2 cellular contexts compared by ENCODE assay signal in the genomic region with DNA sequence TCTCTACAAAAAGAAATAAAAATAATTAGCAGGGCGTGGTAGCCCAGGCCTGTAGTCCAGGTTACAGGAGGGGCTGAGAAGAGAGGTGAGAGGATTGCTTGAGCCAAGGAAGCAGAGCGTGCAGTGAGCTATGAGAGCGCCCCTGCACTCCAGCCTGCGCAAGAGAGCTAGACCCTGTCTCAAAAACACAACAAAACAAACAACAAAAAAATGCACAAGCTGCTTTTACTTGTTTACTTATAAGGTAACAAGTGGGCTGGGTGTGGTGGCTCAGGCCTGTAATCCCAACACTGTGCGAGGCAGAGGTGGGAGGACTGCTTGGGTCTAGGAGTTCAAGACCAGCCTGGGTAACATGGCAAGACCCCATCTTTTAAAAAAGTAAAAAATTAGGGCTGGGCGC.
TF ChIP-seq lines count a peak whose summit lies in the region.

No MANE protein-coding gene starts in this region.

TF ChIP-seq in IMR-90, 13 proteins besides CTCF, POLR2A, EP300 and RAD21:
- TF ChIP-seq SMC3 (IDR thresholded peaks at IDR 0.05; ENCODE audit: low read depth, low read length) (no peak), RCOR1 (IDR thresholded peaks at IDR 0.05; ENCODE audit: insufficient replicate concordance, low read length) (no peak), CEBPB (IDR thresholded peaks at IDR 0.05; ENCODE audit: low read depth, low read length) (no peak), MAZ (IDR thresholded peaks at IDR 0.05; ENCODE audit: borderline replicate concordance, low read depth, low read length) (no peak), MAFK (IDR thresholded peaks at IDR 0.05; ENCODE audit: low read depth, low read length) (no peak), RFX5 (IDR thresholded peaks at IDR 0.05; ENCODE audit: low read depth, low read length) (no peak), FOS (IDR thresholded peaks at IDR 0.05; ENCODE audit: low read depth, low read length) (no peak), MXI1 (IDR thresholded peaks at IDR 0.05; ENCODE audit: borderline replicate concordance, low read depth, low read length) (no peak), NFE2L2 (IDR thresholded peaks at IDR 0.05; ENCODE audit: low read depth, low read length) (no peak), CHD1 (IDR thresholded peaks at IDR 0.05; ENCODE audit: low read depth, low read length) (no peak), BHLHE40 (IDR thresholded peaks at IDR 0.05; ENCODE audit: low read depth, low read length) (no peak)
- TF ChIP-seq, protein P1, sequence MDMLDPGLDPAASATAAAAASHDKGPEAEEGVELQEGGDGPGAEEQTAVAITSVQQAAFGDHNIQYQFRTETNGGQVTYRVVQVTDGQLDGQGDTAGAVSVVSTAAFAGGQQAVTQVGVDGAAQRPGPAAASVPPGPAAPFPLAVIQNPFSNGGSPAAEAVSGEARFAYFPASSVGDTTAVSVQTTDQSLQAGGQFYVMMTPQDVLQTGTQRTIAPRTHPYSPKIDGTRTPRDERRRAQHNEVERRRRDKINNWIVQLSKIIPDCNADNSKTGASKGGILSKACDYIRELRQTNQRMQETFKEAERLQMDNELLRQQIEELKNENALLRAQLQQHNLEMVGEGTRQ (IDR thresholded peaks at IDR 0.05; ENCODE audit: low read depth, low read length), result no peak
- TF ChIP-seq, protein P2, sequence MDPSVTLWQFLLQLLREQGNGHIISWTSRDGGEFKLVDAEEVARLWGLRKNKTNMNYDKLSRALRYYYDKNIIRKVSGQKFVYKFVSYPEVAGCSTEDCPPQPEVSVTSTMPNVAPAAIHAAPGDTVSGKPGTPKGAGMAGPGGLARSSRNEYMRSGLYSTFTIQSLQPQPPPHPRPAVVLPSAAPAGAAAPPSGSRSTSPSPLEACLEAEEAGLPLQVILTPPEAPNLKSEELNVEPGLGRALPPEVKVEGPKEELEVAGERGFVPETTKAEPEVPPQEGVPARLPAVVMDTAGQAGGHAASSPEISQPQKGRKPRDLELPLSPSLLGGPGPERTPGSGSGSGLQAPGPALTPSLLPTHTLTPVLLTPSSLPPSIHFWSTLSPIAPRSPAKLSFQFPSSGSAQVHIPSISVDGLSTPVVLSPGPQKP (IDR thresholded peaks at IDR 0.05; ENCODE audit: borderline replicate concordance, low read depth, low read length), result no peak
TF ChIP-seq in IMR-90: peak in this region for 0.

TF ChIP-seq in GM12878, 131 proteins besides CTCF, POLR2A, EP300 and RAD21:
- TF ChIP-seq, protein P3, sequence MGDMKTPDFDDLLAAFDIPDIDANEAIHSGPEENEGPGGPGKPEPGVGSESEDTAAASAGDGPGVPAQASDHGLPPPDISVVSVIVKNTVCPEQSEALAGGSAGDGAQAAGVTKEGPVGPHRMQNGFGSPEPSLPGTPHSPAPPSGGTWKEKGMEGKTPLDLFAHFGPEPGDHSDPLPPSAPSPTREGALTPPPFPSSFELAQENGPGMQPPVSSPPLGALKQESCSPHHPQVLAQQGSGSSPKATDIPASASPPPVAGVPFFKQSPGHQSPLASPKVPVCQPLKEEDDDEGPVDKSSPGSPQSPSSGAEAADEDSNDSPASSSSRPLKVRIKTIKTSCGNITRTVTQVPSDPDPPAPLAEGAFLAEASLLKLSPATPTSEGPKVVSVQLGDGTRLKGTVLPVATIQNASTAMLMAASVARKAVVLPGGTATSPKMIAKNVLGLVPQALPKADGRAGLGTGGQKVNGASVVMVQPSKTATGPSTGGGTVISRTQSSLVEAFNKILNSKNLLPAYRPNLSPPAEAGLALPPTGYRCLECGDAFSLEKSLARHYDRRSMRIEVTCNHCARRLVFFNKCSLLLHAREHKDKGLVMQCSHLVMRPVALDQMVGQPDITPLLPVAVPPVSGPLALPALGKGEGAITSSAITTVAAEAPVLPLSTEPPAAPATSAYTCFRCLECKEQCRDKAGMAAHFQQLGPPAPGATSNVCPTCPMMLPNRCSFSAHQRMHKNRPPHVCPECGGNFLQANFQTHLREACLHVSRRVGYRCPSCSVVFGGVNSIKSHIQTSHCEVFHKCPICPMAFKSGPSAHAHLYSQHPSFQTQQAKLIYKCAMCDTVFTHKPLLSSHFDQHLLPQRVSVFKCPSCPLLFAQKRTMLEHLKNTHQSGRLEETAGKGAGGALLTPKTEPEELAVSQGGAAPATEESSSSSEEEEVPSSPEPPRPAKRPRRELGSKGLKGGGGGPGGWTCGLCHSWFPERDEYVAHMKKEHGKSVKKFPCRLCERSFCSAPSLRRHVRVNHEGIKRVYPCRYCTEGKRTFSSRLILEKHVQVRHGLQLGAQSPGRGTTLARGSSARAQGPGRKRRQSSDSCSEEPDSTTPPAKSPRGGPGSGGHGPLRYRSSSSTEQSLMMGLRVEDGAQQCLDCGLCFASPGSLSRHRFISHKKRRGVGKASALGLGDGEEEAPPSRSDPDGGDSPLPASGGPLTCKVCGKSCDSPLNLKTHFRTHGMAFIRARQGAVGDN (IDR thresholded peaks at IDR 0.05), result peak; percentile 56; the same call in 1 of the 2 replicates
- TF ChIP-seq WRNIP1 (IDR thresholded peaks at IDR 0.05; ENCODE audit: borderline replicate concordance, low read depth, low read length), result 0 out of 2 replicates have a peak, but pooled peaks have one; percentile 10
- TF ChIP-seq NBN (IDR thresholded peaks at IDR 0.05), result peak; percentile 34
- no peak for TF ChIP-seq NFIC (IDR thresholded peaks at IDR 0.05; ENCODE audit: low read depth, low read length)
- TF ChIP-seq SMAD5 (IDR thresholded peaks at IDR 0.05; ENCODE audit: low read depth), result 0 out of 2 replicates have a peak, but pooled peaks have one; percentile 28
- TF ChIP-seq CREB1 (IDR thresholded peaks at IDR 0.05; ENCODE audit: low read depth), result no peak
- TF ChIP-seq LARP7 (IDR thresholded peaks at IDR 0.05), result peak; percentile 74; the same call in 1 of the 2 replicates
